ENCODE assay signal across 18 cellular contexts in the genomic region with DNA sequence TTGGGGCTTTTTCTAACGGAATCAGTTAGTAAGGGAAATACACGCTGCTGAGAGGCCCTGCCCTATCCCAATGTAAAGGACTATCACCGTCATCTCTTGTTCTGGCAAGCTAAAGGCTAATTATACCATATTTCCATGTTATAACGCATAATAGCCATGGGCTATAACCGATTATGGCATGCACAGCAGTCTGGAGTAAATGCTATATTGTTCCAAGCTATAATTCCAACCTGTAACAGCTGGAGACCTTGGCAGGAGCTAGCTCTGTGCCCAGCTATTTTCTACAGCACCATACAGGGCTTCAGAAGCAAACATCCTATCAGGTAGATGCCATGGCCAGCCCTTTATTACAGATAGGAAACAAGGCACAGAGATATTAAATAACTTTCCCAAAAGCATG. TPM values are rescaled to one million over a fixed set of nuclear protein-coding genes. Genes with fewer than 3 reads are reported as not detected.
DNase-seq lines count a peak whose midpoint lies in the region; ATAC-seq, FAIRE-seq and TF ChIP-seq lines count a peak whose summit lies in the region.
"Had no signal": no experiment of that assay in that cellular context is flagged by ENCODE, and none has a peak within 500 bp of the region (broad histone marks: within the 10 kb centered on the region; RNA-seq: fewer than 3 reads in every experiment).

No MANE protein-coding gene starts in this region.

- DNase-seq in NCI-H1417 treated with DMSO at 0.1 percent for 48 hours (lab: John Stamatoyannopoulos, UW) (peak; percentile 13), adipocyte (ENCODE audit: low read depth) (no peak), HepG2 (ENCODE audit: low spot score) (no peak), testis (no peak), cerebellar nuclear complex (lab: John Stamatoyannopoulos, UW) (no peak), NCI-H128 (lab: John Stamatoyannopoulos, UW; ENCODE audit: unreplicated experiment) (no peak), NCI-H345 treated with DMSO at 0.1 percent for 48 hours (lab: John Stamatoyannopoulos, UW; ENCODE audit: unreplicated experiment) (no peak)
- DNase-seq: activated CD4-positive, CD25-positive, alpha-beta regulatory T cell; activated CD8-positive, alpha-beta T cell treated with anti-CD3 and anti-CD28 coated beads, Interleukin-2, amount 10 ng/mL, durations not matched to agents 7 days and 5 days; effector memory CD8-positive, alpha-beta T cell; heart right ventricle; islet precursor cell; KG1; NCI-H774; PC-9; stimulated activated naive CD4-positive, alpha-beta T cell had no signal

- no peaks in the 10 kb centered on the region for H3K27me3 ChIP-seq in adipocyte (replicated peaks; ENCODE audit: control insufficient read depth, insufficient read depth, low read length)
- no peaks in the 10 kb centered on the region for H3K27me3 ChIP-seq in HepG2 (ENCODE audit: control insufficient read depth in 1 of 2, insufficient read depth in 2 of 2, low read length in 2 of 2)
- H3K27me3 ChIP-seq in testis, result no peaks in the 10 kb centered on the region
- H3K27me3 ChIP-seq: heart right ventricle had no signal

- in situ Hi-C loops in HepG2 (cut with HindIII; ENCODE audit: extremely low pct_ligation_motif_present, low pct_unique_long_range_greater_than_20kb), result no loop called here

- no TSS peak for BruUV-seq in HepG2 (replicated peaks; lab: Mats Ljungman, UMichigan)

- no peak overlapping the region for H2AFZ ChIP-seq in HepG2 (ENCODE audit: low read length)
- H2AFZ ChIP-seq: PC-9 had no signal

- H3K4me1 ChIP-seq in adipocyte (ENCODE audit: control insufficient read depth, insufficient read depth, low read length), result peaks cover 52% of the 10 kb centered on the region
- peaks cover 46% of the 10 kb centered on the region for H3K4me1 ChIP-seq in HepG2 (ENCODE audit: insufficient read depth, low read length)
- H3K4me1 ChIP-seq in testis, result peaks cover 27% of the 10 kb centered on the region

- H4K20me1 ChIP-seq in HepG2 (ENCODE audit: insufficient read depth, low read length), result 0 out of 2 replicates have a peak, but pooled peaks cover 2% of the 10 kb centered on the region

- no peak for TF ChIP-seq POLR2A in HepG2 (IDR thresholded peaks at IDR 0.05; ENCODE audit: insufficient read depth in 1 of 2, low read depth in 2 of 2, low read length in 2 of 2)
- no peak for TF ChIP-seq POLR2A in testis (IDR thresholded peaks at IDR 0.05)

- no peak overlapping the region for H3K4me3 ChIP-seq in adipocyte (ENCODE audit: low read length)
- no peak overlapping the region for H3K4me3 ChIP-seq in HepG2 (replicated peaks in 1 of 3; ENCODE audit: insufficient read depth in 1 of 3, low read depth in 2 of 3, low read length in 3 of 3)
- no peak overlapping the region for H3K4me3 ChIP-seq in testis
- H3K4me3 ChIP-seq: heart right ventricle, PC-9 had no signal

- H3K27ac ChIP-seq in HepG2 (ENCODE audit: extremely low read length, insufficient read depth, low read length) (peak overlapping the region; percentile 58), testis (peak overlapping the region; percentile 55 to 61)
- H3K27ac ChIP-seq: PC-9 had no signal

- ATAC-seq in HepG2 (no peak), GM21515 (IDR thresholded peaks at IDR 0.05; ENCODE audit: unreplicated experiment) (no peak)
- ATAC-seq: activated CD8-positive, alpha-beta T cell treated with anti-CD3 and anti-CD28 coated beads, Interleukin-2, amount 10 ng/mL, durations not matched to agents 7 days and 5 days; effector memory CD8-positive, alpha-beta T cell had no signal

- TF ChIP-seq EP300 in HepG2 (IDR thresholded peaks at IDR 0.05; ENCODE audit: low read depth in 2 of 2, low read length in 2 of 2), result no peak
- no peak for TF ChIP-seq EP300 in HepG2 (CRISPR knock-in tag; IDR thresholded peaks at IDR 0.05; ENCODE audit: borderline replicate concordance)

- H3K4me2 ChIP-seq in HepG2 (ENCODE audit: low read depth, low read length), result no peak overlapping the region
- H3K4me2 ChIP-seq: PC-9 had no signal

- H3K36me3 ChIP-seq in adipocyte (ENCODE audit: control insufficient read depth, insufficient read depth, low read length, severe bottlenecking) (peaks cover 5% of the 10 kb centered on the region), HepG2 (replicated peaks in 1 of 2; ENCODE audit: control insufficient read depth in 1 of 2, insufficient read depth in 2 of 2, low read length in 2 of 2) (no peaks in the 10 kb centered on the region; a peak in 1 of 5 replicates), testis (ENCODE audit: low read depth, missing control alignments) (no peaks in the 10 kb centered on the region)

- H3K9ac ChIP-seq in adipocyte (ENCODE audit: low read length) (peak overlapping the region; percentile 66), HepG2 (ENCODE audit: insufficient read depth, low read depth, low read length) (no peak overlapping the region)

- H3K9me3 ChIP-seq in adipocyte (ENCODE audit: control insufficient read depth, low read length) (no peaks in the 10 kb centered on the region), HepG2 (ENCODE audit: low read length) (no peaks in the 10 kb centered on the region), testis (no peaks in the 10 kb centered on the region)

- FAIRE-seq in HepG2 (lab: Jason Lieb, UNC), result no peak
- FAIRE-seq: D721Med had no signal

- POLR2A ChIA-PET in HepG2 (lab: Yijun Ruan, JAX), result interaction anchor here (0.7 to 1.1 kb wide), 2 partner anchors 33 to 37 kb away, joined by 3 to 4 read pairs; no protein-coding TSS in a partner anchor

- peaks cover 4% of the 10 kb centered on the region for H3K79me2 ChIP-seq in HepG2 (ENCODE audit: insufficient read depth, low read length)

- CTCF ChIA-PET in HepG2 (lab: Yijun Ruan, JAX; ENCODE audit: low intra/inter-chr PET ratio, low total read pairs), result no interaction called here

- no peak for TF ChIP-seq RAD21 in HepG2 (CRISPR knock-in tag; IDR thresholded peaks at IDR 0.05)

- WGBS in HepG2 (ENCODE audit: low lambda C conversion rate), result 96% methylated on average over 5 of the region's 5 CpGs
- WGBS in testis, 2 donors, result 90 to 93% methylated on average over 5 of the region's 5 CpGs

- intact Hi-C loops in HepG2 (cut with micrococcal nuclease; ENCODE audit: unreplicated experiment), result no loop called here
- intact Hi-C loops in testis (cut with DNase I; ENCODE audit: low total_unique reads), result no loop called here

- TF ChIP-seq CTCF in HepG2 (CRISPR knock-in tag; IDR thresholded peaks at IDR 0.05) (no peak), testis (IDR thresholded peaks at IDR 0.05) (no peak)

TF ChIP-seq in HepG2, 621 proteins besides CTCF, POLR2A, EP300 and RAD21 (continues in another document):
- no peak for TF ChIP-seq ZNF781 (CRISPR knock-in tag; IDR thresholded peaks at IDR 0.05; ENCODE audit: borderline replicate concordance, not compliant biosample characterization)

RNA-seq across cellular contexts. Expression of a gene that starts 26.3 kb away (rescaled TPM):
- total RNA-seq in HepG2 (2016; rRNA removed; fragmentation: Illumina TruSeq; extraction: Trizol) (7.8 and 9.0 TPM in 2 replicates), testis (10 to 100 TPM; 37.6 to 38.9 TPM)
- total RNA-seq in HepG2 (2016; cell fraction: cytosol; rRNA removed; fragmentation: Illumina TruSeq; extraction: Trizol; ENCODE audit: low read depth), result 2.1 and 2.5 TPM in 2 replicates
- 6.6 and 8.6 TPM in 2 replicates for total RNA-seq in HepG2 (2016; cell fraction: insoluble cytoplasmic fraction; rRNA removed; fragmentation: Illumina TruSeq; extraction: Trizol)
- total RNA-seq in HepG2 (2016; cell fraction: membrane; rRNA removed; fragmentation: Illumina TruSeq; extraction: Trizol), result 2.8 and 3.5 TPM in 2 replicates
- 14.8 and 16.4 TPM in 2 replicates for total RNA-seq in HepG2 (2016; cell fraction: nucleus; rRNA removed; fragmentation: Illumina TruSeq; extraction: Trizol)
- polyA plus RNA-seq in HepG2 (2011; rRNA removed) (8.0 and 9.3 TPM in 2 replicates), testis (ENCODE audit: insufficient read depth, low read depth, low replicate concordance) (8.3 TPM)
- 3.1 and 3.2 TPM in 2 replicates for polyA plus RNA-seq in HepG2 (2011; cell fraction: cytosol; rRNA removed)
- 32.7 and 44.3 TPM in 2 replicates for polyA plus RNA-seq in HepG2 (2011; cell fraction: nucleus; rRNA removed)
- 3.7 and 4.9 TPM in 2 replicates for polyA plus RNA-seq in HepG2 (2012)
- 0.24 and 0.25 TPM in 2 replicates for polyA plus RNA-seq in HepG2 (2016; cell fraction: cytosol; fragmentation: Illumina TruSeq; extraction: Trizol; ENCODE audit: low read depth)
- polyA plus RNA-seq in HepG2 (2016; cell fraction: insoluble cytoplasmic fraction; fragmentation: Illumina TruSeq; extraction: Trizol; ENCODE audit: low read depth), result 2.0 and 2.7 TPM in 2 replicates
- polyA plus RNA-seq in HepG2 (2016; cell fraction: membrane; fragmentation: Illumina TruSeq; extraction: Trizol; ENCODE audit: low read depth), result 0.50 and 0.55 TPM in 2 replicates
- polyA plus RNA-seq in HepG2 (2016; cell fraction: nucleus; fragmentation: Illumina TruSeq; extraction: Trizol; ENCODE audit: insufficient read depth, low read depth), result 10.7 and 10.9 TPM in 2 replicates
- 0.72 and 21.2 TPM in 2 replicates for polyA minus RNA-seq in HepG2 (2011; rRNA and poly(A)+ RNA removed; ENCODE audit: low replicate concordance)
- 6.8 and 8.6 TPM in 2 replicates for polyA minus RNA-seq in HepG2 (2011; cell fraction: cytosol; rRNA and poly(A)+ RNA removed)
- polyA minus RNA-seq in HepG2 (2011; cell fraction: nucleus; rRNA and poly(A)+ RNA removed), result 43.0 and 46.7 TPM in 2 replicates

RNA-seq across cellular contexts. Expression of a gene that starts 44.7 kb away (rescaled TPM):
- total RNA-seq in HepG2 (2016; rRNA removed; fragmentation: Illumina TruSeq; extraction: Trizol) (115 and 122 TPM in 2 replicates), testis (10 to 100 TPM; 83.9 to 95.0 TPM)
- 141 and 162 TPM in 2 replicates for total RNA-seq in HepG2 (2016; cell fraction: cytosol; rRNA removed; fragmentation: Illumina TruSeq; extraction: Trizol; ENCODE audit: low read depth)
- total RNA-seq in HepG2 (2016; cell fraction: insoluble cytoplasmic fraction; rRNA removed; fragmentation: Illumina TruSeq; extraction: Trizol), result 99.8 and 128 TPM in 2 replicates
- 204 and 226 TPM in 2 replicates for total RNA-seq in HepG2 (2016; cell fraction: membrane; rRNA removed; fragmentation: Illumina TruSeq; extraction: Trizol)
- total RNA-seq in HepG2 (2016; cell fraction: nucleus; rRNA removed; fragmentation: Illumina TruSeq; extraction: Trizol), result 42.6 and 50.7 TPM in 2 replicates
- polyA plus RNA-seq in HepG2 (2011; rRNA removed) (115 and 146 TPM in 2 replicates), testis (ENCODE audit: insufficient read depth, low read depth, low replicate concordance) (101 TPM)
- polyA plus RNA-seq in HepG2 (2011; cell fraction: cytosol; rRNA removed), result 68.6 and 128 TPM in 2 replicates
- 20.1 and 32.1 TPM in 2 replicates for polyA plus RNA-seq in HepG2 (2011; cell fraction: nucleus; rRNA removed)
- 136 and 145 TPM in 2 replicates for polyA plus RNA-seq in HepG2 (2012)
- polyA plus RNA-seq in HepG2 (2016; cell fraction: cytosol; fragmentation: Illumina TruSeq; extraction: Trizol; ENCODE audit: low read depth), result 197 and 237 TPM in 2 replicates
- 161 and 168 TPM in 2 replicates for polyA plus RNA-seq in HepG2 (2016; cell fraction: insoluble cytoplasmic fraction; fragmentation: Illumina TruSeq; extraction: Trizol; ENCODE audit: low read depth)
- 243 and 290 TPM in 2 replicates for polyA plus RNA-seq in HepG2 (2016; cell fraction: membrane; fragmentation: Illumina TruSeq; extraction: Trizol; ENCODE audit: low read depth)
- 104 and 106 TPM in 2 replicates for polyA plus RNA-seq in HepG2 (2016; cell fraction: nucleus; fragmentation: Illumina TruSeq; extraction: Trizol; ENCODE audit: insufficient read depth, low read depth)
- 17.9 and 35.5 TPM in 2 replicates for polyA minus RNA-seq in HepG2 (2011; rRNA and poly(A)+ RNA removed; ENCODE audit: low replicate concordance)
- 42.3 and 45.6 TPM in 2 replicates for polyA minus RNA-seq in HepG2 (2011; cell fraction: cytosol; rRNA and poly(A)+ RNA removed)
- polyA minus RNA-seq in HepG2 (2011; cell fraction: nucleus; rRNA and poly(A)+ RNA removed), result 15.8 and 23.1 TPM in 2 replicates
